8 cellular contexts compared by ENCODE assay signal in genomic region chr11:10295056-10295901, GRCh38. TPM values are rescaled to one million over a fixed set of nuclear protein-coding genes. Genes with fewer than 3 reads are reported as not detected.
DNase-seq lines count a peak whose midpoint lies in the region; ATAC-seq and TF ChIP-seq lines count a peak whose summit lies in the region.

No MANE protein-coding gene starts in this region.

- H3K27ac Mint-ChIP-seq in activated B cell treated with CpG ODN at 0.5 μM for 24 hours = no peak overlapping the region
- peak overlapping the region; percentile 83 for H3K27ac Mint-ChIP-seq in stimulated activated naive B cell treated with anti-CD40 and anti-IgM and Interleukin-4, amounts not matched to agents 10 μg/mL and 1 μg/mL and 100 μg/mL, for 72 hours

- no peak overlapping the region for H3K27ac ChIP-seq in iPS-18a (ENCODE audit: low read length)

- intact Hi-C loops in activated B cell treated with CpG ODN at 0.5 μM for 24 hours (cut with micrococcal nuclease) = loop anchor here (5.0 to 10.0 kb wide), 3 partner anchors 560 to 1610 kb away; partner anchors contain the start of genes AKIP1, RPL27A, TRIM66 and ZBED5

- CTCF ChIA-PET in activated B cell treated with CpG ODN at 0.5 μM for 24 hours (lab: Charles Lee) (interaction anchor here (1.1 kb wide), 1 partner anchor 9 kb away, joined by 3 read pairs; the partner anchor contains the start of gene ADM), GM10248 (lab: Yijun Ruan, JAX) (interaction anchor here (0.7 to 1.3 kb wide), 3 partner anchors 9 to 15 kb away, joined by 3 to 5 read pairs (median 3); no protein-coding TSS in a partner anchor)

- no peaks in the 10 kb centered on the region for H3K36me3 Mint-ChIP-seq in activated B cell treated with CpG ODN at 0.5 μM for 24 hours (ENCODE audit: low read depth)
- peaks cover 0 to 3% of the 10 kb centered on the region in 2 donors for H3K36me3 Mint-ChIP-seq in stimulated activated naive B cell treated with anti-CD40 and anti-IgM and Interleukin-4, amounts not matched to agents 10 μg/mL and 1 μg/mL and 100 μg/mL, for 72 hours

- H3K27me3 Mint-ChIP-seq in activated B cell treated with CpG ODN at 0.5 μM for 24 hours = peaks cover 26% of the 10 kb centered on the region
- peaks cover 20 to 23% of the 10 kb centered on the region in 2 donors for H3K27me3 Mint-ChIP-seq in stimulated activated naive B cell treated with anti-CD40 and anti-IgM and Interleukin-4, amounts not matched to agents 10 μg/mL and 1 μg/mL and 100 μg/mL, for 72 hours

- H3K36me3 ChIP-seq in iPS-18a (ENCODE audit: control insufficient read depth, low read depth, low read length) = no peaks in the 10 kb centered on the region

- POLR2A ChIA-PET in activated B cell treated with CpG ODN at 0.5 μM for 24 hours (lab: Charles Lee) = interaction anchor here (0.7 kb wide), 1 partner anchor 11 kb away, joined by 4 read pairs; no protein-coding TSS in a partner anchor
- POLR2A ChIA-PET in GM10248 (lab: Yijun Ruan, JAX) = interaction anchor here (0.6 kb wide), 1 partner anchor 83 kb away, joined by 3 read pairs; no protein-coding TSS in a partner anchor

- H3K4me1 ChIP-seq in iPS-18a (ENCODE audit: control insufficient read depth, low read depth, low read length) = peaks cover 26% of the 10 kb centered on the region

- ATAC-seq in activated B cell treated with CpG ODN at 0.5 μM for 24 hours (ENCODE audit: low read depth) = no peak
- ATAC-seq in stimulated activated naive B cell treated with anti-CD40 and anti-IgM and Interleukin-4, amounts not matched to agents 10 μg/mL and 1 μg/mL and 100 μg/mL, for 72 hours (replicated peaks) = no peak

- peak overlapping the region; percentile 83 for H3K9ac ChIP-seq in iPS-18a (ENCODE audit: low read length)

- peaks cover 7% of the 10 kb centered on the region for H3K27me3 ChIP-seq in iPS-18a (ENCODE audit: control insufficient read depth, insufficient read depth, low read length)

- H3K9me3 Mint-ChIP-seq in activated B cell treated with CpG ODN at 0.5 μM for 24 hours = no peaks in the 10 kb centered on the region
- no peaks in the 10 kb centered on the region for H3K9me3 Mint-ChIP-seq in stimulated activated naive B cell treated with anti-CD40 and anti-IgM and Interleukin-4, amounts not matched to agents 10 μg/mL and 1 μg/mL and 100 μg/mL, for 72 hours

- peak overlapping the region; percentile 81 for H3K4me3 Mint-ChIP-seq in activated B cell treated with CpG ODN at 0.5 μM for 24 hours
- peak overlapping the region; percentile 79 to 81 for H3K4me3 Mint-ChIP-seq in stimulated activated naive B cell treated with anti-CD40 and anti-IgM and Interleukin-4, amounts not matched to agents 10 μg/mL and 1 μg/mL and 100 μg/mL, for 72 hours

- TF ChIP-seq CTCF in activated B cell treated with CpG ODN at 0.5 μM for 24 hours (IDR thresholded peaks at IDR 0.05) = no peak
- no peak for TF ChIP-seq CTCF in GM10248 (IDR thresholded peaks at IDR 0.05; ENCODE audit: control extremely low read depth, extremely low read depth, low read depth, missing control alignments)

- H3K9me3 ChIP-seq in iPS-18a (ENCODE audit: control insufficient read depth, low read depth, low read length) = no peaks in the 10 kb centered on the region

- peak overlapping the region; percentile 76 for H3K4me3 ChIP-seq in iPS-18a (ENCODE audit: low read length)

- in situ Hi-C loops in G401 (cut with HindIII; ENCODE audit: low sequenced_read_pairs) = no loop called here

- peak; percentile 65 for DNase-seq in SIG-M5 treated with dmso at 0.1 percent for 504 hours (lab: John Stamatoyannopoulos, UW; ENCODE audit: unreplicated experiment)
- DNase-seq in SIG-M5 (lab: John Stamatoyannopoulos, UW) = no peak
- DNase-seq in activated B cell treated with CpG ODN at 0.5 μM for 24 hours = no peak
- DNase-seq in stimulated activated naive B cell treated with anti-CD40 and anti-IgM and Interleukin-4, amounts not matched to agents 10 μg/mL and 1 μg/mL and 100 μg/mL, for 72 hours = no peak
- DNase-seq in activated effector memory CD4-positive, alpha-beta T cell treated with anti-CD3 and anti-CD28 coated beads, Interleukin-2, amount 50 U/mL, for 16 hours = no peak
- DNase-seq in GM10248 (ENCODE audit: extremely low spot score) = no peak
- DNase-seq in G401 (ENCODE audit: low spot score) = no peak

- peaks cover 29% of the 10 kb centered on the region for H3K4me1 Mint-ChIP-seq in activated B cell treated with CpG ODN at 0.5 μM for 24 hours
- peaks cover 32 to 56% of the 10 kb centered on the region in 2 donors for H3K4me1 Mint-ChIP-seq in stimulated activated naive B cell treated with anti-CD40 and anti-IgM and Interleukin-4, amounts not matched to agents 10 μg/mL and 1 μg/mL and 100 μg/mL, for 72 hours

RNA-seq across cellular contexts. Expression of gene SBF2, which starts 1.3 kb away (rescaled TPM):
- 7.9 and 12.0 TPM in 2 replicates for total RNA-seq in activated B cell treated with CpG ODN at 0.5 μM for 24 hours
- 35.9 and 67.9 TPM in 2 replicates for total RNA-seq in G401 (2014; rRNA removed; shearing (Covaris generic))

RNA-seq across cellular contexts. Expression of gene ADM, which starts 9.6 kb away (rescaled TPM):
- 1.2 and 1.3 TPM in 2 replicates for total RNA-seq in activated B cell treated with CpG ODN at 0.5 μM for 24 hours
- 209 and 276 TPM in 2 replicates for total RNA-seq in G401 (2014; rRNA removed; shearing (Covaris generic))

Comparison
In these comparisons a context has a peak if more than half of its experiments do, and no peak if none do; other contexts are left out.
1. RNA of gene ADM, which starts 9.6 kb away (total RNA-seq): 209 to 276 TPM in G401; 1.2 to 1.3 TPM in activated B cell treated with CpG ODN at 0.5 μM for 24 hours; every median in the first group is over 10 times any median in the second.